ENCODE assay signal across 8 cellular contexts in genomic region chr2:84516234-84516986, GRCh38. TPM values are rescaled to one million over a fixed set of nuclear protein-coding genes. Genes with fewer than 3 reads are reported as not detected.
DNase-seq lines count a peak whose midpoint lies in the region; ATAC-seq and TF ChIP-seq lines count a peak whose summit lies in the region.

Gene DNAH6, plus strand, starts transcription at chr2:84516498. Its CDS starts 1,329 bp downstream, at chr2:84517827.

- no peak for TF ChIP-seq CTCF in WERI-Rb-1 (IDR thresholded peaks at IDR 0.05; ENCODE audit: low read depth, low read length)
- TF ChIP-seq CTCF in breast epithelium (IDR thresholded peaks at IDR 0.05) = peak in 1 of 3 donors; percentile 11
- TF ChIP-seq CTCF in gastrocnemius medialis (IDR thresholded peaks at IDR 0.05 in 4 of 5, conservative IDR thresholded peaks at IDR 0.05 in 1 of 5) = no peak

- peak within 1 kb of the TSS; percentile 46 for H3K4me3 ChIP-seq in WERI-Rb-1 (ENCODE audit: low read depth, low read length)
- H3K4me3 ChIP-seq in breast epithelium = peak within 1 kb of the TSS; percentile 43 to 67 (median 52)
- H3K4me3 ChIP-seq in iPS-15b (ENCODE audit: low read depth, low read length) = peak within 1 kb of the TSS; percentile 58
- H3K4me3 ChIP-seq in gastrocnemius medialis = peak within 1 kb of the TSS; percentile 44 to 56 (median 48)

- no peak within 1 kb of the TSS for H3K9ac ChIP-seq in iPS-15b (ENCODE audit: low read depth, low read length)

- H3K36me3 ChIP-seq in WERI-Rb-1 = no peaks in the 10 kb centered on the region
- H3K36me3 ChIP-seq in breast epithelium = no peaks in the 10 kb centered on the region
- H3K36me3 ChIP-seq in iPS-15b (ENCODE audit: control insufficient read depth, insufficient read depth, low read length) = no peaks in the 10 kb centered on the region
- H3K36me3 ChIP-seq in gastrocnemius medialis = no peaks in the 10 kb centered on the region

- intact Hi-C loops in breast epithelium (cut with DNase I; ENCODE audit: low total_unique reads) = no loop called here
- intact Hi-C loops in gastrocnemius medialis (cut with DNase I; ENCODE audit: low total_unique reads) = no loop called here

- H3K27me3 ChIP-seq in WERI-Rb-1 (ENCODE audit: insufficient read depth, low read depth, severe bottlenecking) (no peaks in the 10 kb centered on the region), breast epithelium (no peaks in the 10 kb centered on the region), iPS-15b (ENCODE audit: control insufficient read depth, insufficient read depth, low read length) (peaks cover 10% of the 10 kb centered on the region), gastrocnemius medialis (no peaks in the 10 kb centered on the region)

- DNase-seq in NCI-H1930 (lab: John Stamatoyannopoulos, UW) = peak; percentile 89 to 92
- peak; percentile 72 for DNase-seq in WERI-Rb-1
- DNase-seq in breast epithelium (ENCODE audit: low spot score in 2 of 2) = peak; percentile 93 to 95
- DNase-seq in gastrocnemius medialis = peak; percentile 75 to 77
- no peak for DNase-seq in GF-D8 (lab: John Stamatoyannopoulos, UW)

- H3K27ac ChIP-seq in WERI-Rb-1 (no peak within 1 kb of the TSS), breast epithelium (peak within 1 kb of the TSS; percentile 73 to 79), gastrocnemius medialis (no peak within 1 kb of the TSS)

- ATAC-seq in GM18498 (IDR thresholded peaks at IDR 0.05; ENCODE audit: unreplicated experiment) (peak; percentile 100), HG02884 (IDR thresholded peaks at IDR 0.05; ENCODE audit: unreplicated experiment) (peak; percentile 97), gastrocnemius medialis (peak; percentile 95 to 96)

- H3K4me1 ChIP-seq in breast epithelium = no peaks in the 10 kb centered on the region
- H3K4me1 ChIP-seq in iPS-15b (ENCODE audit: control insufficient read depth, insufficient read depth, low read length) = no peaks in the 10 kb centered on the region
- H3K4me1 ChIP-seq in gastrocnemius medialis = no peaks in the 10 kb centered on the region

- in situ Hi-C loops in gastrocnemius medialis (cut with MboI; ENCODE audit: low sequenced_read_pairs in 4 of 4) = no loop called here

- H3K9me3 ChIP-seq in WERI-Rb-1 (ENCODE audit: severe bottlenecking) = peaks cover under 1% of the 10 kb centered on the region
- H3K9me3 ChIP-seq in breast epithelium = no peaks in the 10 kb centered on the region
- H3K9me3 ChIP-seq in iPS-15b (ENCODE audit: control insufficient read depth, insufficient read depth, low read length) = no peaks in the 10 kb centered on the region
- no peaks in the 10 kb centered on the region for H3K9me3 ChIP-seq in gastrocnemius medialis

- TF ChIP-seq POLR2A in breast epithelium (IDR thresholded peaks at IDR 0.05) (no peak), gastrocnemius medialis (IDR thresholded peaks at IDR 0.05) (no peak)

RNA-seq across cellular contexts. Expression of gene DNAH6, which starts in this region (rescaled TPM):
- total RNA-seq in breast epithelium (1 to 10 TPM; 2.3 to 4.1 (median 3.0) TPM), gastrocnemius medialis (not detected)

Comparison
In these comparisons a context has a peak if more than half of its experiments do, and no peak if none do; other contexts are left out.
1. Peak in DNase-seq, ATAC-seq and H3K4me3 ChIP-seq in gastrocnemius medialis; RNA of the gene not detected or under 1 TPM.
2. H3K27ac ChIP-seq: peak in breast epithelium (2 of 2); none in WERI-Rb-1 (single experiment) and gastrocnemius medialis (0 of 4).
3. Peak in every context shown above with its lines, with median percentiles within 50 percentile points of each other: ATAC-seq and H3K4me3 ChIP-seq.